ENCODE assay signal across 9 cellular contexts in genomic region chr1:241639653-241640148, GRCh38. TPM values are rescaled to one million over a fixed set of nuclear protein-coding genes. Genes with fewer than 3 reads are reported as not detected.
DNase-seq lines count a peak whose midpoint lies in the region; ATAC-seq and TF ChIP-seq lines count a peak whose summit lies in the region.
"Had no signal": no experiment of that assay in that cellular context is flagged by ENCODE, and none has a peak within 500 bp of the region (broad histone marks: within the 10 kb centered on the region; RNA-seq: fewer than 3 reads in every experiment).

No MANE protein-coding gene starts in this region.

- no peaks in the 10 kb centered on the region for H3K9me3 ChIP-seq in gastrocnemius medialis

- no peaks in the 10 kb centered on the region for H3K27me3 ChIP-seq in gastrocnemius medialis

- peak overlapping the region; percentile 70 to 88 (median 76) for H3K27ac ChIP-seq in gastrocnemius medialis

- H3K27me3 Mint-ChIP-seq in activated T-helper 17 cell treated with anti-CD3 and anti-CD28 coated beads, Interleukin-2, amount 50 U/mL, for 72 hours, result no peaks in the 10 kb centered on the region

- H3K4me3 ChIP-seq in gastrocnemius medialis, result peak overlapping the region; percentile 83 to 91 (median 84)

- DNase-seq in stimulated activated CD8-positive, alpha-beta memory T cell treated with anti-CD3 and anti-CD28 coated beads, Interleukin-12 subunit alpha, Interleukin-12 subunit beta, amount 100 ng/mL, for 24 hours (ENCODE audit: extremely low read depth), result peak; percentile 9
- DNase-seq in stimulated activated CD8-positive, alpha-beta memory T cell treated with anti-CD3 and anti-CD28 coated beads, Interleukin-4, amount 100 ng/mL, for 48 hours, result no peak
- DNase-seq in NCI-H82 (lab: John Stamatoyannopoulos, UW) (peak; percentile 86), left ventricle myocardium superior (no peak), gastrocnemius medialis (peak in 1 of 2 donors; percentile 42), GOT3 (lab: John Stamatoyannopoulos, UW) (no peak)

- peaks cover 25% of the 10 kb centered on the region for H3K4me1 Mint-ChIP-seq in activated T-helper 17 cell treated with anti-CD3 and anti-CD28 coated beads, Interleukin-2, amount 50 U/mL, for 72 hours

- H3K27ac Mint-ChIP-seq in activated T-helper 17 cell treated with anti-CD3 and anti-CD28 coated beads, Interleukin-2, amount 50 U/mL, for 72 hours, result peak overlapping the region; percentile 60

- TF ChIP-seq POLR2A in gastrocnemius medialis (IDR thresholded peaks at IDR 0.05), result no peak

- no peaks in the 10 kb centered on the region for H3K36me3 ChIP-seq in gastrocnemius medialis

- no peak for TF ChIP-seq CTCF in gastrocnemius medialis (IDR thresholded peaks at IDR 0.05 in 4 of 5, conservative IDR thresholded peaks at IDR 0.05 in 1 of 5)

- peaks cover 11 to 23% of the 10 kb centered on the region in 2 donors for H3K4me1 ChIP-seq in gastrocnemius medialis

- peaks cover 33% of the 10 kb centered on the region for H3K36me3 Mint-ChIP-seq in activated T-helper 17 cell treated with anti-CD3 and anti-CD28 coated beads, Interleukin-2, amount 50 U/mL, for 72 hours (ENCODE audit: low read depth)

- peaks cover 4% of the 10 kb centered on the region for H3K9me3 Mint-ChIP-seq in activated T-helper 17 cell treated with anti-CD3 and anti-CD28 coated beads, Interleukin-2, amount 50 U/mL, for 72 hours

- peak overlapping the region; percentile 83 for H3K4me3 Mint-ChIP-seq in activated T-helper 17 cell treated with anti-CD3 and anti-CD28 coated beads, Interleukin-2, amount 50 U/mL, for 72 hours

- in situ Hi-C loops in gastrocnemius medialis (cut with MboI; ENCODE audit: low sequenced_read_pairs in 4 of 4), result loop anchor here in 3 of 4 donors (10.0 to 25.0 kb wide), 2 partner anchors 115 to 198 kb away; partner anchors contain the start of gene EXO1 (in 2 of the 3)

- peak; percentile 49 for ATAC-seq in HG02885 (IDR thresholded peaks at IDR 0.05; ENCODE audit: poor library complexity, unreplicated experiment)
- peak; percentile 56 for ATAC-seq in activated T-helper 17 cell treated with anti-CD3 and anti-CD28 coated beads, Interleukin-2, amount 50 U/mL, for 72 hours (replicated peaks)
- peak; percentile 27 for ATAC-seq in left ventricle myocardium superior
- peak; percentile 68 to 70 for ATAC-seq in gastrocnemius medialis

- intact Hi-C loops in left ventricle myocardium superior (cut with micrococcal nuclease) (loop anchor here (10.0 kb wide), 1 partner anchor 115 kb away; no protein-coding TSS in a partner anchor), gastrocnemius medialis (cut with DNase I; ENCODE audit: low total_unique reads) (loop anchor here (2.0 to 10.0 kb wide), 3 partner anchors 121 to 1615 kb away; partner anchors contain the start of genes CEP170, EXO1, FH and SDCCAG8)

RNA-seq across cellular contexts. Expression of gene CHML, which starts 0.5 kb away (rescaled TPM):
- 10 to 100 TPM in 1 of 2 donors, 1 to 10 TPM in 1; 8.9 to 13.4 TPM for total RNA-seq in activated T-helper 17 cell treated with anti-CD3 and anti-CD28 coated beads, Interleukin-2, amount 50 U/mL, for 72 hours
- total RNA-seq in left ventricle myocardium superior (6.0 TPM), gastrocnemius medialis (1 to 10 TPM; 3.2 to 6.5 (median 4.8) TPM)

RNA-seq across cellular contexts. Expression of gene OPN3, which starts 0.5 kb away (rescaled TPM):
- total RNA-seq in activated T-helper 17 cell treated with anti-CD3 and anti-CD28 coated beads, Interleukin-2, amount 50 U/mL, for 72 hours, result 10 to 100 TPM in 1 of 2 donors, 1 to 10 TPM in 1; 9.2 to 14.7 TPM
- 4.3 TPM for total RNA-seq in left ventricle myocardium superior
- total RNA-seq in gastrocnemius medialis, result 1 to 10 TPM; 4.6 to 9.6 (median 5.8) TPM

RNA-seq across cellular contexts. Expression of gene WDR64, which starts 12.4 kb away (rescaled TPM):
- total RNA-seq in activated T-helper 17 cell treated with anti-CD3 and anti-CD28 coated beads, Interleukin-2, amount 50 U/mL, for 72 hours, result not detected
- total RNA-seq in left ventricle myocardium superior (not detected), gastrocnemius medialis (under 1 TPM in 1 of 4 donors, not detected in 3; 0.22 TPM)
- total RNA-seq: temporal lobe had no signal

Comparison
In these comparisons a context has a peak if more than half of its experiments do, and no peak if none do; other contexts are left out.
1. DNase-seq: peak in stimulated activated CD8-positive, alpha-beta memory T cell treated with anti-CD3 and anti-CD28 coated beads, Interleukin-12 subunit alpha, Interleukin-12 subunit beta, amount 100 ng/mL, for 24 hours (single experiment) and NCI-H82 (single experiment); none in stimulated activated CD8-positive, alpha-beta memory T cell treated with anti-CD3 and anti-CD28 coated beads, Interleukin-4, amount 100 ng/mL, for 48 hours (single experiment), left ventricle myocardium superior (single experiment) and GOT3 (single experiment).
2. Peak in every context shown above with its lines, with median percentiles within 50 percentile points of each other: ATAC-seq.